ENCODE assay signal across 13 cellular contexts in genomic region chr1:152080494-152080893, GRCh38. TPM values are rescaled to one million over a fixed set of nuclear protein-coding genes. Genes with fewer than 3 reads are reported as not detected.
"Had no signal": no experiment of that assay in that cellular context is flagged by ENCODE, and none has a peak within 500 bp of the region (broad histone marks: within the 10 kb centered on the region; RNA-seq: fewer than 3 reads in every experiment).

No MANE protein-coding gene starts in this region.

RNA-seq across cellular contexts. Expression of gene TCHHL1, which starts 8.4 kb away (rescaled TPM):
- total RNA-seq: subcutaneous adipose tissue, temporal lobe, thoracic aorta, thyroid gland, tibial nerve, transverse colon, upper lobe of left lung, upper lobe of right lung, ureter, urinary bladder, uterus, vagina had no signal

RNA-seq across cellular contexts. Expression of gene TCHH, which starts 34.8 kb away (rescaled TPM):
- total RNA-seq: stomach, ureter, urinary bladder, uterus had no signal
